Comparison of ENCODE assay signal across 1 cellular context in genomic region chr9:128881627-128881883, GRCh38.
TF ChIP-seq lines count a peak whose summit lies in the region.

No MANE protein-coding gene starts in this region.

TF ChIP-seq in HEK293, 187 proteins besides CTCF, POLR2A, EP300 and RAD21 (continued from another document):
- TF ChIP-seq, protein P1, sequence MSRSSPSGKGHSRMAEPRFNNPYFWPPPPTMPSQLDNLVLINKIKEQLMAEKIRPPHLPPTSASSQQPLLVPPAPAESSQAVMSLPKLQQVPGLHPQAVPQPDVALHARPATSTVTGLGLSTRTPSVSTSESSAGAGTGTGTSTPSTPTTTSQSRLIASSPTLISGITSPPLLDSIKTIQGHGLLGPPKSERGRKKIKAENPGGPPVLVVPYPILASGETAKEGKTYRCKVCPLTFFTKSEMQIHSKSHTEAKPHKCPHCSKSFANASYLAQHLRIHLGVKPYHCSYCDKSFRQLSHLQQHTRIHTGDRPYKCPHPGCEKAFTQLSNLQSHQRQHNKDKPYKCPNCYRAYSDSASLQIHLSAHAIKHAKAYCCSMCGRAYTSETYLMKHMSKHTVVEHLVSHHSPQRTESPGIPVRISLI (tag by site-specific recombination; IDR thresholded peaks at IDR 0.05), result no peak
- no peak for TF ChIP-seq ZNF18 (tag by site-specific recombination; IDR thresholded peaks at IDR 0.05)
- TF ChIP-seq ZNF529 (tag by site-specific recombination; IDR thresholded peaks at IDR 0.05; ENCODE audit: insufficient replicate concordance), result no peak
- TF ChIP-seq ZNF366 (tag by site-specific recombination; conservative IDR thresholded peaks at IDR 0.05), result 0 out of 2 replicates have a peak, but pooled peaks have one; percentile 16
- TF ChIP-seq HOXD13 (CRISPR knock-in tag; IDR thresholded peaks at IDR 0.05; ENCODE audit: borderline replicate concordance), result no peak
- no peak for TF ChIP-seq SP2 (tag by site-specific recombination; IDR thresholded peaks at IDR 0.05)
- peak; percentile 82; the same call in 1 of the 2 replicates for TF ChIP-seq ZBTB11 (tag by site-specific recombination; conservative IDR thresholded peaks at IDR 0.05; ENCODE audit: low read depth)
- TF ChIP-seq ZNF274 (IDR thresholded peaks at IDR 0.05; ENCODE audit: low read length), result no peak
- TF ChIP-seq ZNF274 (tag by site-specific recombination; IDR thresholded peaks at IDR 0.05; ENCODE audit: borderline replicate concordance), result no peak
- no peak for TF ChIP-seq ZEB2 (tag by site-specific recombination; IDR thresholded peaks at IDR 0.05)
- 0 out of 2 replicates have a peak, but pooled peaks have one; percentile 1 for TF ChIP-seq ZNF146 (tag by site-specific recombination; IDR thresholded peaks at IDR 0.05)
- no peak for TF ChIP-seq ZNF514 (tag by site-specific recombination; IDR thresholded peaks at IDR 0.05)
- no peak for TF ChIP-seq ZXDB (tag by site-specific recombination; IDR thresholded peaks at IDR 0.05)
- TF ChIP-seq ZNF792 (tag by site-specific recombination; IDR thresholded peaks at IDR 0.05), result no peak
- TF ChIP-seq SCRT2 (tag by site-specific recombination; IDR thresholded peaks at IDR 0.05), result no peak
- TF ChIP-seq ZNF174 (tag by site-specific recombination; IDR thresholded peaks at IDR 0.05), result no peak
- TF ChIP-seq ZNF138 (tag by site-specific recombination; IDR thresholded peaks at IDR 0.05; ENCODE audit: borderline replicate concordance), result no peak
- no peak for TF ChIP-seq ZNF621 (tag by site-specific recombination; IDR thresholded peaks at IDR 0.05)
- TF ChIP-seq ZNF48 (tag by site-specific recombination; IDR thresholded peaks at IDR 0.05), result no peak
- TF ChIP-seq, protein P2, sequence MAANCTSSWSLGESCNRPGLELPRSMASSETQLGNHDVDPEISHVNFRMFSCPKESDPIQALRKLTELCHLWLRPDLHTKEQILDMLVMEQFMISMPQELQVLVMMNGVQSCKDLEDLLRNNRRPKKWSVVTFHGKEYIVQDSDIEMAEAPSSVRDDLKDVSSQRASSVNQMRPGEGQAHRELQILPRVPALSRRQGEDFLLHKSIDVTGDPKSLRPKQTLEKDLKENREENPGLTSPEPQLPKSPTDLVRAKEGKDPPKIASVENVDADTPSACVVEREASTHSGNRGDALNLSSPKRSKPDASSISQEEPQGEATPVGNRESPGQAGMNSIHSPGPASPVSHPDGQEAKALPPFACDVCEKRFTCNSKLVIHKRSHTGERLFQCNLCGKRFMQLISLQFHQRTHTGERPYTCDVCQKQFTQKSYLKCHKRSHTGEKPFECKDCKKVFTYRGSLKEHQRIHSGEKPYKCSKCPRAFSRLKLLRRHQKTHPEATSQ (tag by site-specific recombination; IDR thresholded peaks at IDR 0.05), result no peak
- TF ChIP-seq ZNF23 (tag by site-specific recombination; IDR thresholded peaks at IDR 0.05; ENCODE audit: borderline replicate concordance), result no peak
- TF ChIP-seq KLF1 (tag by site-specific recombination; IDR thresholded peaks at IDR 0.05), result no peak
- no peak for TF ChIP-seq ZNF157 (tag by site-specific recombination; IDR thresholded peaks at IDR 0.05)
- TF ChIP-seq, protein P3, sequence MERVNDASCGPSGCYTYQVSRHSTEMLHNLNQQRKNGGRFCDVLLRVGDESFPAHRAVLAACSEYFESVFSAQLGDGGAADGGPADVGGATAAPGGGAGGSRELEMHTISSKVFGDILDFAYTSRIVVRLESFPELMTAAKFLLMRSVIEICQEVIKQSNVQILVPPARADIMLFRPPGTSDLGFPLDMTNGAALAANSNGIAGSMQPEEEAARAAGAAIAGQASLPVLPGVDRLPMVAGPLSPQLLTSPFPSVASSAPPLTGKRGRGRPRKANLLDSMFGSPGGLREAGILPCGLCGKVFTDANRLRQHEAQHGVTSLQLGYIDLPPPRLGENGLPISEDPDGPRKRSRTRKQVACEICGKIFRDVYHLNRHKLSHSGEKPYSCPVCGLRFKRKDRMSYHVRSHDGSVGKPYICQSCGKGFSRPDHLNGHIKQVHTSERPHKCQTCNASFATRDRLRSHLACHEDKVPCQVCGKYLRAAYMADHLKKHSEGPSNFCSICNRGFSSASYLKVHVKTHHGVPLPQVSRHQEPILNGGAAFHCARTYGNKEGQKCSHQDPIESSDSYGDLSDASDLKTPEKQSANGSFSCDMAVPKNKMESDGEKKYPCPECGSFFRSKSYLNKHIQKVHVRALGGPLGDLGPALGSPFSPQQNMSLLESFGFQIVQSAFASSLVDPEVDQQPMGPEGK (tag by site-specific recombination; IDR thresholded peaks at IDR 0.05), result peak; percentile 31; the same call in 1 of the 2 replicates
- TF ChIP-seq TRIM28 (IDR thresholded peaks at IDR 0.05; ENCODE audit: borderline replicate concordance, low read length), result no peak
- TF ChIP-seq WT1 (tag by site-specific recombination; IDR thresholded peaks at IDR 0.05), result no peak
- TF ChIP-seq BCL11B (tag by site-specific recombination; IDR thresholded peaks at IDR 0.05; ENCODE audit: low read depth), result no peak
- no peak for TF ChIP-seq ZSCAN30 (tag by site-specific recombination; IDR thresholded peaks at IDR 0.05)
- no peak for TF ChIP-seq ZNF768 (tag by site-specific recombination; IDR thresholded peaks at IDR 0.05)
- TF ChIP-seq, protein P4, sequence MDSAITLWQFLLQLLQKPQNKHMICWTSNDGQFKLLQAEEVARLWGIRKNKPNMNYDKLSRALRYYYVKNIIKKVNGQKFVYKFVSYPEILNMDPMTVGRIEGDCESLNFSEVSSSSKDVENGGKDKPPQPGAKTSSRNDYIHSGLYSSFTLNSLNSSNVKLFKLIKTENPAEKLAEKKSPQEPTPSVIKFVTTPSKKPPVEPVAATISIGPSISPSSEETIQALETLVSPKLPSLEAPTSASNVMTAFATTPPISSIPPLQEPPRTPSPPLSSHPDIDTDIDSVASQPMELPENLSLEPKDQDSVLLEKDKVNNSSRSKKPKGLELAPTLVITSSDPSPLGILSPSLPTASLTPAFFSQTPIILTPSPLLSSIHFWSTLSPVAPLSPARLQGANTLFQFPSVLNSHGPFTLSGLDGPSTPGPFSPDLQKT (IDR thresholded peaks at IDR 0.05; ENCODE audit: borderline replicate concordance, low read depth, low read length), result no peak
- no peak for TF ChIP-seq ZNF670 (tag by site-specific recombination; IDR thresholded peaks at IDR 0.05; ENCODE audit: low read depth)
- TF ChIP-seq ZNF776 (tag by site-specific recombination; IDR thresholded peaks at IDR 0.05; ENCODE audit: borderline replicate concordance), result no peak
- no peak for TF ChIP-seq ZNF302 (tag by site-specific recombination; IDR thresholded peaks at IDR 0.05; ENCODE audit: low read depth)
- no peak for TF ChIP-seq ZNF155 (tag by site-specific recombination; IDR thresholded peaks at IDR 0.05)
- no peak for TF ChIP-seq ZIC2 (tag by site-specific recombination; IDR thresholded peaks at IDR 0.05)
- TF ChIP-seq, protein P5, sequence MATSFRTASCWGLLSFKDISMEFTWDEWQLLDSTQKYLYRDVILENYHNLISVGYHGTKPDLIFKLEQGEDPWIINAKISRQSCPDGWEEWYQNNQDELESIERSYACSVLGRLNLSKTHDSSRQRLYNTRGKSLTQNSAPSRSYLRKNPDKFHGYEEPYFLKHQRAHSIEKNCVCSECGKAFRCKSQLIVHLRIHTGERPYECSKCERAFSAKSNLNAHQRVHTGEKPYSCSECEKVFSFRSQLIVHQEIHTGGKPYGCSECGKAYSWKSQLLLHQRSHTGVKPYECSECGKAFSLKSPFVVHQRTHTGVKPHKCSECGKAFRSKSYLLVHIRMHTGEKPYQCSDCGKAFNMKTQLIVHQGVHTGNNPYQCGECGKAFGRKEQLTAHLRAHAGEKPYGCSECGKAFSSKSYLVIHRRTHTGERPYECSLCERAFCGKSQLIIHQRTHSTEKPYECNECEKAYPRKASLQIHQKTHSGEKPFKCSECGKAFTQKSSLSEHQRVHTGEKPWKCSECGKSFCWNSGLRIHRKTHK (tag by site-specific recombination; IDR thresholded peaks at IDR 0.05), result no peak
- TF ChIP-seq ZNF24 (tag by site-specific recombination; IDR thresholded peaks at IDR 0.05), result 0 out of 2 replicates have a peak, but pooled peaks have one; percentile 37
TF ChIP-seq in HEK293: peak in this region for 17.
